In genomic region chr10:113960617-113961260, GRCh38 we compare ENCODE assay signal across 8 cellular contexts.
DNase-seq lines count a peak whose midpoint lies in the region; ATAC-seq and TF ChIP-seq lines count a peak whose summit lies in the region.

No MANE protein-coding gene starts in this region.

- H3K27ac Mint-ChIP-seq in activated CD8-positive, alpha-beta T cell treated with anti-CD3 and anti-CD28 coated beads for 36 hours = peak overlapping the region; percentile 43

- H3K9me3 ChIP-seq in mucosa of stomach (ENCODE audit: control insufficient read depth, low read length) = no peaks in the 10 kb centered on the region

- peak overlapping the region; percentile 80 for H3K9ac ChIP-seq in mucosa of stomach (ENCODE audit: low read length)

- CTCF ChIA-PET in activated CD8-positive, alpha-beta T cell treated with anti-CD3 and anti-CD28 coated beads for 36 hours (lab: Charles Lee) = interaction anchor here (1.0 to 1.6 kb wide), 2 partner anchors 11 to 281 kb away, joined by 3 read pairs; partner anchors contain the start of gene CASP7

- H3K36me3 Mint-ChIP-seq in activated CD8-positive, alpha-beta T cell treated with anti-CD3 and anti-CD28 coated beads for 36 hours (ENCODE audit: low read depth) = peaks cover 4% of the 10 kb centered on the region

- intact Hi-C loops in activated CD8-positive, alpha-beta T cell treated with anti-CD3 and anti-CD28 coated beads for 36 hours (cut with micrococcal nuclease) = no loop called here
- intact Hi-C loops in left cardiac atrium (cut with DNase I) = no loop called here

- H3K36me3 ChIP-seq in mucosa of stomach (ENCODE audit: control insufficient read depth, insufficient read depth, low read length) = no peaks in the 10 kb centered on the region

- POLR2A ChIA-PET in activated CD8-positive, alpha-beta T cell treated with anti-CD3 and anti-CD28 coated beads for 36 hours (lab: Charles Lee) = interaction anchor here (0.9 to 1.3 kb wide), 4 partner anchors 9 to 583 kb away, joined by 3 to 5 read pairs (median 5); no protein-coding TSS in a partner anchor

- H3K4me1 Mint-ChIP-seq in activated CD8-positive, alpha-beta T cell treated with anti-CD3 and anti-CD28 coated beads for 36 hours (ENCODE audit: low read depth) = peaks cover 41% of the 10 kb centered on the region

- peaks cover 19% of the 10 kb centered on the region for H3K27me3 Mint-ChIP-seq in activated CD8-positive, alpha-beta T cell treated with anti-CD3 and anti-CD28 coated beads for 36 hours

- peak; percentile 36 for DNase-seq in stimulated activated CD4-positive, alpha-beta T cell treated with anti-CD3 and anti-CD28 coated beads, Interleukin-15, amount 100 ng/mL, for 24 hours
- no peak for DNase-seq in stimulated activated CD4-positive, alpha-beta T cell treated with anti-CD3 and anti-CD28 coated beads, Interleukin-1b, Interleukin-23, amount 100 ng/mL, for 48 hours
- DNase-seq in Jurkat, Clone E6-1 (ENCODE audit: low read depth, low spot score) = peak; percentile 82
- peak; percentile 58 for DNase-seq in activated CD8-positive, alpha-beta T cell treated with anti-CD3 and anti-CD28 coated beads for 36 hours
- no peak for DNase-seq in left cardiac atrium

- peaks cover 8% of the 10 kb centered on the region for H3K9me3 Mint-ChIP-seq in activated CD8-positive, alpha-beta T cell treated with anti-CD3 and anti-CD28 coated beads for 36 hours

- H3K4me3 ChIP-seq in Jurkat, Clone E6-1 (ENCODE audit: low read length) = peak overlapping the region; percentile 43
- peak overlapping the region; percentile 14 for H3K4me3 ChIP-seq in mucosa of stomach (ENCODE audit: low read length)

- H3K27me3 ChIP-seq in mucosa of stomach (ENCODE audit: control insufficient read depth, insufficient read depth, low read length) = no peaks in the 10 kb centered on the region

- no peak for TF ChIP-seq CTCF in activated CD8-positive, alpha-beta T cell treated with anti-CD3 and anti-CD28 coated beads for 36 hours (IDR thresholded peaks at IDR 0.05)

- H3K4me3 Mint-ChIP-seq in activated CD8-positive, alpha-beta T cell treated with anti-CD3 and anti-CD28 coated beads for 36 hours = peak overlapping the region; percentile 1

- peak; percentile 26 for ATAC-seq in activated CD8-positive, alpha-beta T cell treated with anti-CD3 and anti-CD28 coated beads for 36 hours
- ATAC-seq in GM21529 (IDR thresholded peaks at IDR 0.05; ENCODE audit: unreplicated experiment) (no peak), HG02588 (IDR thresholded peaks at IDR 0.05; ENCODE audit: unreplicated experiment) (no peak), left cardiac atrium (no peak)

- peaks cover 52% of the 10 kb centered on the region for H3K4me1 ChIP-seq in mucosa of stomach (ENCODE audit: control insufficient read depth, insufficient read depth, low read length)

Comparison
In these comparisons a context has a peak if more than half of its experiments do, and no peak if none do; other contexts are left out.
1. DNase-seq: peak in stimulated activated CD4-positive, alpha-beta T cell treated with anti-CD3 and anti-CD28 coated beads, Interleukin-15, amount 100 ng/mL, for 24 hours (single experiment), Jurkat, Clone E6-1 (single experiment) and activated CD8-positive, alpha-beta T cell treated with anti-CD3 and anti-CD28 coated beads for 36 hours (single experiment); none in stimulated activated CD4-positive, alpha-beta T cell treated with anti-CD3 and anti-CD28 coated beads, Interleukin-1b, Interleukin-23, amount 100 ng/mL, for 48 hours (single experiment) and left cardiac atrium (single experiment).